Comparison of ENCODE assay signal across 8 cellular contexts in genomic region chr20:46512943-46513844, GRCh38. TPM values are rescaled to one million over a fixed set of nuclear protein-coding genes. Genes with fewer than 3 reads are reported as not detected.
A peak's percentile ranks its signal among the peaks of the same experiment; 100 is the strongest.
DNase-seq lines count a peak whose midpoint lies in the region; ATAC-seq, FAIRE-seq and TF ChIP-seq lines count a peak whose summit lies in the region.

Gene ZNF334 (minus strand): TSS chr20:46513559. CDS start chr20:46512102, 1,457 bp downstream.

- TF ChIP-seq POLR2A in GM12892 (IDR thresholded peaks at IDR 0.05; ENCODE audit: low read depth, low read length) (no peak), H1 (IDR thresholded peaks at IDR 0.05; ENCODE audit: control extremely low read depth in 1 of 2, low read depth in 2 of 2, low read length in 2 of 2) (peak; percentile 57 to 89)

- peak within 1 kb of the TSS; percentile 90; the same call in 1 of the 2 replicates for H4K8ac ChIP-seq in H1 (ENCODE audit: extremely low read depth, insufficient read depth, low read length)
- H4K8ac ChIP-seq in mesenchymal stem cell (ENCODE audit: low read length) = peak within 1 kb of the TSS; percentile 100

- H3K4ac ChIP-seq in H1 (replicated peaks; ENCODE audit: insufficient read length, low read depth, low read length) = no peak within 1 kb of the TSS
- peak within 1 kb of the TSS; percentile 16 to 52 for H3K4ac ChIP-seq in mesenchymal stem cell (ENCODE audit: low read depth in 1 of 2, low read length in 2 of 2)

- H4K5ac ChIP-seq in H1 (ENCODE audit: insufficient read length, low read depth, low read length) = peak within 1 kb of the TSS; percentile 85

- peak within 1 kb of the TSS; percentile 7 for H3K56ac ChIP-seq in H1 (replicated peaks; ENCODE audit: insufficient read length, low read depth, low read length)

- CTCF ChIA-PET in H1 (lab: Charles Lee; ENCODE audit: partially characterized antibody) = interaction anchor here (1.4 kb wide), 1 partner anchor 50 kb away, joined by 3 read pairs; no protein-coding TSS in a partner anchor

- H3K23ac ChIP-seq in H1 (ENCODE audit: insufficient read length) (no peak within 1 kb of the TSS), mesenchymal stem cell (ENCODE audit: low read length in 2 of 2) (peak within 1 kb of the TSS in 1 of 2 experiments; percentile 92)

- FAIRE-seq in GM12892 (lab: Jason Lieb, UNC) (no peak), H1 (lab: Jason Lieb, UNC) (no peak)

- TF ChIP-seq CTCF in H1 (IDR thresholded peaks at IDR 0.05; ENCODE audit: control extremely low read depth in 1 of 3, insufficient read depth in 1 of 3, low read depth in 1 of 3, low read length in 3 of 3) = no peak

- H2BK15ac ChIP-seq in H1 (ENCODE audit: low read length) (no peak within 1 kb of the TSS), mesenchymal stem cell (ENCODE audit: low read depth, poor library complexity, severe bottlenecking) (peak within 1 kb of the TSS; percentile 15)

- H3K27ac Mint-ChIP-seq in T-helper 17 cell = no peak within 1 kb of the TSS

- H2BK120ac ChIP-seq in H1 (replicated peaks; ENCODE audit: low read depth, low read length) (no peak within 1 kb of the TSS), mesenchymal stem cell (ENCODE audit: low read depth, low read length) (no peak within 1 kb of the TSS)

- H3K27me3 ChIP-seq in H1 (replicated peaks in 1 of 4; ENCODE audit: control insufficient read depth in 3 of 4, extremely low read depth in 1 of 4, insufficient read depth in 3 of 4, low read length in 3 of 4) = no peaks in the 10 kb centered on the region
- peaks cover 6 to 11% of the 10 kb centered on the region in 2 experiments for H3K27me3 ChIP-seq in mesenchymal stem cell (ENCODE audit: control insufficient read depth in 1 of 2, insufficient read depth in 1 of 2, low read length in 2 of 2)

- H3K23me2 ChIP-seq in H1 (ENCODE audit: low read depth, low read length) = peaks cover 4% of the 10 kb centered on the region

- no peak within 1 kb of the TSS for H2BK20ac ChIP-seq in H1 (ENCODE audit: low read length)

- peak; percentile 29 for DNase-seq in GM12892 (ENCODE audit: insufficient read length)
- DNase-seq in M059J (ENCODE audit: low read depth) = peak; percentile 69
- DNase-seq in T-helper 17 cell = no peak
- DNase-seq in H1 (ENCODE audit: low read depth in 1 of 2, low spot score in 2 of 2) = peak; percentile 62 to 91
- DNase-seq in mesenchymal stem cell = peak; percentile 58
- DNase-seq in stimulated activated CD8-positive, alpha-beta memory T cell treated with anti-CD3 and anti-CD28 coated beads, Interleukin-15, amount 100 ng/mL, for 24 hours (ENCODE audit: low read depth) = peak; percentile 13
- DNase-seq in hepatic stellate cell (ENCODE audit: low spot score) = no peak

- peak within 1 kb of the TSS; percentile 75 for H3K4me3 Mint-ChIP-seq in T-helper 17 cell

- H2BK12ac ChIP-seq in H1 (ENCODE audit: low read depth, low read length) (no peak within 1 kb of the TSS), mesenchymal stem cell (ENCODE audit: low read length in 2 of 2) (no peak within 1 kb of the TSS)

- H3K4me3 ChIP-seq in H1 (ENCODE audit: extremely low read depth in 1 of 4, insufficient read depth in 2 of 4, low read depth in 3 of 4, low read length in 4 of 4) = peak within 1 kb of the TSS; percentile 78 to 86 (median 84)
- peak within 1 kb of the TSS; percentile 76 to 85 for H3K4me3 ChIP-seq in mesenchymal stem cell (ENCODE audit: insufficient read depth in 1 of 2, low read depth in 1 of 2, low read length in 2 of 2)

- H3K27ac ChIP-seq in H1 (ENCODE audit: low read depth, low read length) = peak within 1 kb of the TSS; percentile 66; the same call in 1 of the 2 replicates
- H3K27ac ChIP-seq in mesenchymal stem cell (ENCODE audit: low read length, poor library complexity, severe bottlenecking) = peak within 1 kb of the TSS; percentile 7

- H3K27me3 Mint-ChIP-seq in T-helper 17 cell = peaks cover 45% of the 10 kb centered on the region

- peaks cover 2% of the 10 kb centered on the region for H3K36me3 Mint-ChIP-seq in T-helper 17 cell (ENCODE audit: low read depth)

- H3K9me3 ChIP-seq in T-helper 17 cell (ENCODE audit: control insufficient read depth, low read length, poor library complexity, severe bottlenecking) (peaks cover 3% of the 10 kb centered on the region), H1 (ENCODE audit: insufficient read depth in 2 of 2, low read depth in 1 of 2, low read length in 1 of 2) (no peaks in the 10 kb centered on the region; a peak in 1 of 4 replicates), mesenchymal stem cell (ENCODE audit: control insufficient read depth, low read length) (no peaks in the 10 kb centered on the region)

- peak within 1 kb of the TSS; percentile 62 to 80 (median 76) for H3K9ac ChIP-seq in H1 (replicated peaks in 1 of 4; ENCODE audit: extremely low read depth in 1 of 4, low read depth in 3 of 4, low read length in 3 of 4)
- H3K9ac ChIP-seq in mesenchymal stem cell (ENCODE audit: low read length) = peak within 1 kb of the TSS; percentile 81

- POLR2A ChIA-PET in H1 (lab: Charles Lee; ENCODE audit: partially characterized antibody) = interaction anchor here (0.9 to 2.1 kb wide), 14 partner anchors 9 to 199 kb away, joined by 3 to 8 read pairs (median 4); partner anchors contain the start of gene SLC13A3

- H3K4me1 ChIP-seq in H1 (replicated peaks in 1 of 4; ENCODE audit: control insufficient read depth in 3 of 4, insufficient read depth in 4 of 4, low read length in 3 of 4) (no peaks in the 10 kb centered on the region; a peak in 1 of 7 replicates), mesenchymal stem cell (ENCODE audit: control insufficient read depth, insufficient read depth, low read depth, low read length) (no peaks in the 10 kb centered on the region)

- no peaks in the 10 kb centered on the region for H4K20me1 ChIP-seq in H1 (replicated peaks in 1 of 2; ENCODE audit: control insufficient read depth in 1 of 2, insufficient read depth in 2 of 2, low read length in 2 of 2)

- H3K14ac ChIP-seq in H1 (ENCODE audit: insufficient read length) = no peak within 1 kb of the TSS
- peak within 1 kb of the TSS; percentile 70 to 95 for H3K14ac ChIP-seq in mesenchymal stem cell (ENCODE audit: low read length in 2 of 2)

- TF ChIP-seq RAD21 in H1 (IDR thresholded peaks at IDR 0.05 in 1 of 2, conservative IDR thresholded peaks at IDR 0.05 in 1 of 2; ENCODE audit: low read depth in 2 of 2, low read length in 2 of 2) = no peak

- H3K36me3 ChIP-seq in H1 (ENCODE audit: control insufficient read depth in 2 of 4, insufficient read depth in 4 of 4, low read length in 3 of 4) = peaks cover 0 to 19% (median 11%) of the 10 kb centered on the region in 4 experiments; a peak in 5 of 8 replicates
- H3K36me3 ChIP-seq in mesenchymal stem cell (ENCODE audit: control insufficient read depth in 1 of 2, insufficient read depth in 2 of 2, low read depth in 1 of 2, low read length in 2 of 2) = no peaks in the 10 kb centered on the region

- H3K18ac ChIP-seq in H1 (ENCODE audit: extremely low read depth, low read length) (peak within 1 kb of the TSS; percentile 75; the same call in 1 of the 2 replicates), mesenchymal stem cell (ENCODE audit: low read depth in 1 of 2, low read length in 2 of 2) (peak within 1 kb of the TSS; percentile 25 to 91)

- H2BK5ac ChIP-seq in H1 (ENCODE audit: low read depth, low read length) (peak within 1 kb of the TSS; percentile 81; the same call in 1 of the 2 replicates), mesenchymal stem cell (ENCODE audit: low read depth, low read length, poor library complexity, severe bottlenecking) (no peak within 1 kb of the TSS)

- 8% methylated on average over 35 of the region's 49 CpGs; no CpG with 5 or more reads in 1 of the 2 experiments for WGBS in H1 (ENCODE audit: extremely low coverage in 1 of 2, insufficient coverage in 1 of 2, insufficient read length in 1 of 2, insufficient replicate concordance in 2 of 2, low coverage in 1 of 2, low lambda C conversion rate in 2 of 2, missing lambda C conversion rate in 1 of 2), 2 experiments
- WGBS in mesenchymal stem cell = 5% methylated on average over 48 of the region's 49 CpGs

- peaks cover 0 to 9% of the 10 kb centered on the region in 2 experiments; a peak in 2 of 4 replicates for H3K79me2 ChIP-seq in H1 (ENCODE audit: control insufficient read depth in 1 of 2, insufficient read depth in 2 of 2, low read length in 2 of 2)

- H3K4me1 Mint-ChIP-seq in T-helper 17 cell = peaks cover 2% of the 10 kb centered on the region

- H2AK5ac ChIP-seq in H1 (ENCODE audit: low read depth, low read length) (no peak within 1 kb of the TSS), mesenchymal stem cell (ENCODE audit: low read length, severe bottlenecking) (peak within 1 kb of the TSS; percentile 37)

- peak within 1 kb of the TSS; percentile 66 for H4K91ac ChIP-seq in H1 (replicated peaks; ENCODE audit: insufficient read length, low read length)
- H4K91ac ChIP-seq in mesenchymal stem cell (ENCODE audit: low read length) = peak within 1 kb of the TSS; percentile 86

- peak; percentile 37 for ATAC-seq in T-helper 17 cell
- ATAC-seq in HG02623 (IDR thresholded peaks at IDR 0.05; ENCODE audit: unreplicated experiment) = no peak

- H2AFZ ChIP-seq in H1 (ENCODE audit: low read length) (peak within 1 kb of the TSS; percentile 82), mesenchymal stem cell (ENCODE audit: low read depth, low read length) (peak within 1 kb of the TSS; percentile 90)

- H3K79me1 ChIP-seq in H1 (ENCODE audit: low read depth, low read length) (no peaks in the 10 kb centered on the region), mesenchymal stem cell (replicated peaks; ENCODE audit: low read length, poor library complexity, severe bottlenecking) (peaks cover 4% of the 10 kb centered on the region)

- H3K4me2 ChIP-seq in H1 (ENCODE audit: insufficient read depth in 1 of 2, low read depth in 2 of 2, low read length in 2 of 2) (peak within 1 kb of the TSS; percentile 95 to 97), mesenchymal stem cell (ENCODE audit: low read length, poor library complexity, severe bottlenecking) (peak within 1 kb of the TSS; percentile 83)

- no peak for TF ChIP-seq EP300 in H1 (IDR thresholded peaks at IDR 0.05; ENCODE audit: borderline replicate concordance in 1 of 2, low read depth in 2 of 2, low read length in 2 of 2)

TF ChIP-seq in H1, 55 proteins besides CTCF, POLR2A, EP300 and RAD21 (continues in another document):
- TF ChIP-seq FOSL1 (IDR thresholded peaks at IDR 0.05; ENCODE audit: insufficient read depth, low read depth, low read length) = no peak

RNA-seq across cellular contexts. Expression of gene ZNF334, which starts in this region (rescaled TPM):
- polyA plus RNA-seq in GM12892 (2012; ENCODE audit: missing spikeins) = 1.5 TPM
- total RNA-seq in M059J (2014; rRNA removed; shearing (Covaris generic)) = 1.0 and 1.9 TPM in 2 replicates
- under 1 TPM; 0.21 to 0.27 TPM for total RNA-seq in T-helper 17 cell
- total RNA-seq in H1 (2021; fragmentation: NEBNext Ultra II Directional; extraction: Animal tissue kit (Norgen Biotek cat#: 25700)) = 15.9 and 17.8 TPM in 2 replicates
- 6.2 and 8.8 TPM in 2 replicates for polyA plus RNA-seq in H1 (2011; rRNA removed)
- polyA plus RNA-seq in H1 (2011; cell fraction: cytosol; rRNA removed) = 14.9 TPM
- polyA plus RNA-seq in H1 (2011; cell fraction: nucleus; rRNA removed) = 13.5 TPM
- polyA plus RNA-seq in H1 (2012, experiment 1 of 2) = 9.4 to 16.9 TPM (median 10.3 TPM) in 4 replicates
- polyA plus RNA-seq in H1 (2012, experiment 2 of 2) = 0.54 TPM
- 11.5 TPM for polyA plus RNA-seq in H1 (2013, experiment 1 of 2)
- 10.4 TPM for polyA plus RNA-seq in H1 (2013, experiment 2 of 2)
- polyA minus RNA-seq in H1 (2011; rRNA and poly(A)+ RNA removed) = 16.8 and 19.3 TPM in 2 replicates
- 10.0 TPM for polyA minus RNA-seq in H1 (2011; cell fraction: cytosol; rRNA and poly(A)+ RNA removed)
- polyA minus RNA-seq in H1 (2011; cell fraction: nucleus; rRNA and poly(A)+ RNA removed) = 35.9 TPM
- polyA plus RNA-seq in mesenchymal stem cell (2013, experiment 1 of 2) = 2.8 TPM
- 2.6 TPM for polyA plus RNA-seq in mesenchymal stem cell (2013, experiment 2 of 2)

Comparison
In these comparisons a context has a peak if more than half of its experiments do, and no peak if none do; other contexts are left out.
1. Peak in ATAC-seq in T-helper 17 cell; RNA of the gene not detected or under 1 TPM.
2. DNase-seq: peak in GM12892 (single experiment), M059J (single experiment), H1 (2 of 2), mesenchymal stem cell (single experiment) and stimulated activated CD8-positive, alpha-beta memory T cell treated with anti-CD3 and anti-CD28 coated beads, Interleukin-15, amount 100 ng/mL, for 24 hours (single experiment); none in T-helper 17 cell (0 of 3) and hepatic stellate cell (single experiment).